Comparison of ENCODE assay signal across 8 cellular contexts in genomic region chr1:32334274-32334861, GRCh38. TPM values are rescaled to one million over a fixed set of nuclear protein-coding genes. Genes with fewer than 3 reads are reported as not detected.
DNase-seq lines count a peak whose midpoint lies in the region; ATAC-seq and TF ChIP-seq lines count a peak whose summit lies in the region.

No MANE protein-coding gene starts in this region.

- no peaks in the 10 kb centered on the region for H3K9me3 Mint-ChIP-seq in activated naive CD8-positive, alpha-beta T cell treated with anti-CD3 and anti-CD28 coated beads, Interleukin-2, amount 50 U/mL, for 24 hours

- peak overlapping the region; percentile 84 for H3K4me3 Mint-ChIP-seq in activated naive CD8-positive, alpha-beta T cell treated with anti-CD3 and anti-CD28 coated beads, Interleukin-2, amount 50 U/mL, for 24 hours

- peaks cover 49% of the 10 kb centered on the region for H3K4me1 Mint-ChIP-seq in activated naive CD8-positive, alpha-beta T cell treated with anti-CD3 and anti-CD28 coated beads, Interleukin-2, amount 50 U/mL, for 24 hours

- H3K4me3 ChIP-seq in lower lobe of right lung: peak overlapping the region; percentile 63

- H3K27ac ChIP-seq in 22Rv1 (peak overlapping the region; percentile 89), lower lobe of right lung (no peak overlapping the region)

- peaks cover 56% of the 10 kb centered on the region for H3K4me1 ChIP-seq in lower lobe of right lung

- TF ChIP-seq POLR2A in GM19193 (IDR thresholded peaks at IDR 0.05; ENCODE audit: extremely low read depth, insufficient read depth, insufficient read length): peak; percentile 43

- H3K36me3 ChIP-seq in lower lobe of right lung: peaks cover 37% of the 10 kb centered on the region

- TF ChIP-seq CTCF in 22Rv1 (IDR thresholded peaks at IDR 0.05) (no peak), lower lobe of right lung (IDR thresholded peaks at IDR 0.05) (no peak)

- no peak for DNase-seq in activated naive CD8-positive, alpha-beta T cell treated with anti-CD3 and anti-CD28 coated beads, Interleukin-2, amount 50 U/mL, for 24 hours
- no peak for DNase-seq in lower lobe of right lung
- no peak for DNase-seq in ecto neural progenitor cell (ENCODE audit: low spot score)
- no peak for DNase-seq in AG08396 (ENCODE audit: low spot score)
- no peak for DNase-seq in CD1c-positive myeloid dendritic cell (ENCODE audit: extremely low spot score)

- H3K36me3 Mint-ChIP-seq in activated naive CD8-positive, alpha-beta T cell treated with anti-CD3 and anti-CD28 coated beads, Interleukin-2, amount 50 U/mL, for 24 hours (ENCODE audit: low read depth): peaks cover 17% of the 10 kb centered on the region

- intact Hi-C loops in lower lobe of right lung (cut with DNase I): no loop called here

- no peak for ATAC-seq in activated naive CD8-positive, alpha-beta T cell treated with anti-CD3 and anti-CD28 coated beads, Interleukin-2, amount 50 U/mL, for 24 hours
- ATAC-seq in lower lobe of right lung: no peak
- ATAC-seq in HG02763 (IDR thresholded peaks at IDR 0.05; ENCODE audit: unreplicated experiment): no peak

- no peaks in the 10 kb centered on the region for H3K9me3 ChIP-seq in lower lobe of right lung

- H3K27me3 Mint-ChIP-seq in activated naive CD8-positive, alpha-beta T cell treated with anti-CD3 and anti-CD28 coated beads, Interleukin-2, amount 50 U/mL, for 24 hours: no peaks in the 10 kb centered on the region

- H3K27me3 ChIP-seq in lower lobe of right lung (ENCODE audit: low read depth): no peaks in the 10 kb centered on the region

- H3K27ac Mint-ChIP-seq in activated naive CD8-positive, alpha-beta T cell treated with anti-CD3 and anti-CD28 coated beads, Interleukin-2, amount 50 U/mL, for 24 hours: peak overlapping the region; percentile 70

RNA-seq across cellular contexts. Expression of gene MARCKSL1, which starts 1.7 kb away (rescaled TPM):
- total RNA-seq in lower lobe of right lung: 34.7 TPM

RNA-seq across cellular contexts. Expression of gene FAM229A, which starts 27.9 kb away (rescaled TPM):
- total RNA-seq in lower lobe of right lung: 9.7 TPM

RNA-seq across cellular contexts. Expression of gene TSSK3, which starts 28.0 kb away (rescaled TPM):
- total RNA-seq in lower lobe of right lung: 2.1 TPM

RNA-seq across cellular contexts. Expression of gene HDAC1, which starts 42.5 kb away (rescaled TPM):
- total RNA-seq in lower lobe of right lung: 68.9 TPM

RNA-seq across cellular contexts. Expression of gene BSDC1, which starts 59.9 kb away (rescaled TPM):
- total RNA-seq in lower lobe of right lung: 63.2 TPM
